ENCODE assay signal across 22 cellular contexts in genomic region chr7:92200791-92201190, GRCh38. TPM values are rescaled to one million over a fixed set of nuclear protein-coding genes. Genes with fewer than 3 reads are reported as not detected.
DNase-seq lines count a peak whose midpoint lies in the region; ATAC-seq and TF ChIP-seq lines count a peak whose summit lies in the region.
"Had no signal": no experiment of that assay in that cellular context is flagged by ENCODE, and none has a peak within 500 bp of the region (broad histone marks: within the 10 kb centered on the region; RNA-seq: fewer than 3 reads in every experiment).

No MANE protein-coding gene starts in this region.

- H3K4me2 ChIP-seq in SK-N-SH, result no peak overlapping the region
- H3K4me2 ChIP-seq: PC-9 had no signal

- H3K9me3 ChIP-seq in cardiac muscle cell (ENCODE audit: low read depth), result no peaks in the 10 kb centered on the region
- no peaks in the 10 kb centered on the region for H3K9me3 ChIP-seq in SK-N-SH
- H3K9me3 ChIP-seq: Caco-2, HAP-1 had no signal

- H3K27ac ChIP-seq in cardiac muscle cell, result peak overlapping the region; percentile 3
- no peak overlapping the region for H3K27ac ChIP-seq in SK-N-SH (ENCODE audit: low read depth in 2 of 2, low read length in 1 of 2)
- H3K27ac ChIP-seq: PC-9, RWPE1 had no signal

- H3K27me3 Mint-ChIP-seq in glutamatergic neuron (ENCODE audit: unreplicated experiment), result no peaks in the 10 kb centered on the region
- H3K27me3 Mint-ChIP-seq: B cell; CD4-positive, CD25-positive, alpha-beta regulatory T cell had no signal

- WGBS in SK-N-SH (ENCODE audit: low lambda C conversion rate), result 98% methylated on average over 1 of the region's 1 CpG

- H4K20me1 ChIP-seq in SK-N-SH (ENCODE audit: insufficient read depth), result no peaks in the 10 kb centered on the region

- H3K4me3 ChIP-seq in cardiac muscle cell (no peak overlapping the region), epithelial cell of proximal tubule (ENCODE audit: low read depth, low read length) (no peak overlapping the region), SK-N-SH (ENCODE audit: low read depth in 2 of 2, low read length in 1 of 2) (no peak overlapping the region)
- H3K4me3 ChIP-seq: HAP-1, PC-9 had no signal

- H3K36me3 Mint-ChIP-seq in glutamatergic neuron (ENCODE audit: unreplicated experiment), result peaks cover 9% of the 10 kb centered on the region

- no peaks in the 10 kb centered on the region for H3F3A ChIP-seq in SK-N-SH (replicated peaks; ENCODE audit: insufficient read depth)

- H3K4me1 Mint-ChIP-seq in glutamatergic neuron (ENCODE audit: low read depth, unreplicated experiment), result no peaks in the 10 kb centered on the region
- H3K4me1 Mint-ChIP-seq: B cell had no signal

- no peak for DNase-seq in cardiac muscle cell (ENCODE audit: low read depth in 1 of 2, low spot score in 1 of 2)
- DNase-seq in Right ventricle myocardium superior, result no peak
- peak; percentile 84 for DNase-seq in OCI-M1 (lab: John Stamatoyannopoulos, UW)
- no peak for DNase-seq in epithelial cell of proximal tubule (ENCODE audit: low read depth)
- DNase-seq in glutamatergic neuron, result no peak
- no peak for DNase-seq in SHP77 treated with DMSO at 0.1 percent for 48 hours (lab: John Stamatoyannopoulos, UW)
- DNase-seq in SK-N-SH, result no peak
- no peak for DNase-seq in omental fat pad (ENCODE audit: low spot score)
- DNase-seq: 8988T; CD4-positive, CD25-positive, alpha-beta regulatory T cell; GF-D8; NCI-H1105; NCI-H187; NCI-H2107; NCI-H510A treated with DMSO at 0.1 percent for 48 hours; NCI-H774; PC-9 had no signal

- CTCF ChIA-PET in SK-N-SH (lab: Yijun Ruan, JAX), result interaction anchor here (0.8 to 1.5 kb wide), 3 partner anchors 22 to 67 kb away, joined by 3 to 5 read pairs (median 3); partner anchors contain the start of genes ANKIB1, CYP51A1, KRIT1 and LRRD1

- H3K27me3 ChIP-seq in cardiac muscle cell (no peaks in the 10 kb centered on the region), SK-N-SH (ENCODE audit: insufficient read depth) (no peaks in the 10 kb centered on the region)

- H2AFZ ChIP-seq in SK-N-SH (ENCODE audit: low read depth), result no peak overlapping the region
- H2AFZ ChIP-seq: PC-9 had no signal

- H3K79me2 ChIP-seq in SK-N-SH (ENCODE audit: insufficient read depth), result peaks cover under 1% of the 10 kb centered on the region; the same call in 1 of the 2 replicates

- no peak for TF ChIP-seq EP300 in SK-N-SH (IDR thresholded peaks at IDR 0.05; ENCODE audit: borderline replicate concordance in 1 of 2, low read depth in 1 of 2, low read length in 1 of 2)

- no peak for TF ChIP-seq RAD21 in SK-N-SH (IDR thresholded peaks at IDR 0.05; ENCODE audit: low read length)

- peaks cover 13% of the 10 kb centered on the region for H3K36me3 ChIP-seq in cardiac muscle cell
- H3K36me3 ChIP-seq in SK-N-SH (replicated peaks in 1 of 2; ENCODE audit: control insufficient read depth in 1 of 2, insufficient read depth in 2 of 2, low read length in 1 of 2), result peaks cover 74 to 89% of the 10 kb centered on the region in 2 experiments

- no peaks in the 10 kb centered on the region for H3K9me2 ChIP-seq in SK-N-SH

- intact Hi-C loops in Right ventricle myocardium superior (cut with DNase I), result no loop called here

- H3K9ac ChIP-seq in SK-N-SH, result no peak overlapping the region

- no peak overlapping the region for H3K27ac Mint-ChIP-seq in glutamatergic neuron (ENCODE audit: unreplicated experiment)
- H3K27ac Mint-ChIP-seq: B cell; CD4-positive, CD25-positive, alpha-beta regulatory T cell had no signal

- H3K4me1 ChIP-seq in cardiac muscle cell (ENCODE audit: low read depth) (peaks cover 7% of the 10 kb centered on the region), SK-N-SH (ENCODE audit: control insufficient read depth in 1 of 2, insufficient read depth in 2 of 2, low read depth in 1 of 2, low read length in 1 of 2) (no peaks in the 10 kb centered on the region)
- H3K4me1 ChIP-seq: Caco-2, HAP-1 had no signal

- TF ChIP-seq CTCF in cardiac muscle cell (IDR thresholded peaks at IDR 0.05; ENCODE audit: low read depth, low read length) (no peak), epithelial cell of proximal tubule (conservative IDR thresholded peaks at IDR 0.05; ENCODE audit: low read depth, low read length) (peak; percentile 7), glutamatergic neuron (IDR thresholded peaks at IDR 0.05; ENCODE audit: partially characterized antibody, unreplicated experiment) (no peak), SK-N-SH (IDR thresholded peaks at IDR 0.05) (no peak), omental fat pad (IDR thresholded peaks at IDR 0.05) (no peak)

- ATAC-seq in Right ventricle myocardium superior (ENCODE audit: poor library complexity) (no peak), omental fat pad (ENCODE audit: low FRiP score) (no peak)

- H3K4me3 Mint-ChIP-seq in glutamatergic neuron (ENCODE audit: unreplicated experiment), result no peak overlapping the region
- H3K4me3 Mint-ChIP-seq: B cell; CD4-positive, CD25-positive, alpha-beta regulatory T cell had no signal

- POLR2A ChIA-PET in SK-N-SH (lab: Yijun Ruan, JAX), result no interaction called here

- no peaks in the 10 kb centered on the region for H3K9me3 Mint-ChIP-seq in glutamatergic neuron (ENCODE audit: unreplicated experiment)

TF ChIP-seq in SK-N-SH, 30 proteins besides CTCF, POLR2A, EP300 and RAD21:
- TF ChIP-seq MXI1 (IDR thresholded peaks at IDR 0.05; ENCODE audit: low read depth, low read length) (no peak), JUND (IDR thresholded peaks at IDR 0.05) (no peak), REST (IDR thresholded peaks at IDR 0.05; ENCODE audit: low read depth, low read length) (no peak), FOXM1 (IDR thresholded peaks at IDR 0.05; ENCODE audit: low read depth) (no peak), YY1 (IDR thresholded peaks at IDR 0.05; ENCODE audit: low read depth) (no peak), GABPA (IDR thresholded peaks at IDR 0.05; ENCODE audit: low read depth) (no peak), MAX (IDR thresholded peaks at IDR 0.05; ENCODE audit: low read depth) (no peak), TEAD4 (IDR thresholded peaks at IDR 0.05; ENCODE audit: borderline replicate concordance, insufficient read depth) (no peak), TAF1 (IDR thresholded peaks at IDR 0.05; ENCODE audit: borderline replicate concordance, low read depth, low read length) (no peak), TCF12 (IDR thresholded peaks at IDR 0.05) (no peak)

RNA-seq across cellular contexts. Expression of gene LRRD1, which starts 21.8 kb away (rescaled TPM):
- total RNA-seq in cardiac muscle cell (0.51 and 0.60 TPM in 2 replicates), Right ventricle myocardium superior (not detected), epithelial cell of proximal tubule (not detected in 2 replicates), glutamatergic neuron (ENCODE audit: unreplicated experiment) (0.15 TPM), omental fat pad (under 1 TPM in 2 of 4 donors, not detected in 2; 0.12 to 0.28 TPM)
- polyA plus RNA-seq in cardiac muscle cell (0.20 TPM in 1 of 2 replicates, not detected in the other), SK-N-SH (2012; rRNA removed) (0.03 TPM in 1 of 2 replicates, not detected in the other)
- 0.01 and 0.03 TPM in 2 replicates for polyA plus RNA-seq in SK-N-SH (2012; cell fraction: cytosol; rRNA removed)
- 0.14 and 0.23 TPM in 2 replicates for polyA plus RNA-seq in SK-N-SH (2012; cell fraction: nucleus; rRNA removed)
- total RNA-seq: Caco-2, PC-9, SK-MEL-5 had no signal

RNA-seq across cellular contexts. Expression of gene KRIT1, which starts 44.9 kb away (rescaled TPM):
- 34.5 and 73.4 TPM in 2 replicates for total RNA-seq in cardiac muscle cell
- 29.0 and 34.2 TPM in 2 replicates for polyA plus RNA-seq in cardiac muscle cell
- 26.4 TPM for total RNA-seq in Right ventricle myocardium superior
- 29.0 and 45.3 TPM in 2 replicates for total RNA-seq in epithelial cell of proximal tubule
- total RNA-seq in glutamatergic neuron (ENCODE audit: unreplicated experiment), result 37.8 TPM
- 38.5 and 53.3 TPM in 2 replicates for polyA plus RNA-seq in SK-N-SH (2012; rRNA removed)
- polyA plus RNA-seq in SK-N-SH (2012; cell fraction: cytosol; rRNA removed), result 41.6 and 42.8 TPM in 2 replicates
- polyA plus RNA-seq in SK-N-SH (2012; cell fraction: nucleus; rRNA removed), result 104 and 106 TPM in 2 replicates
- total RNA-seq in omental fat pad, result 10 to 100 TPM; 57.9 to 80.5 (median 62.0) TPM

RNA-seq across cellular contexts. Expression of gene ANKIB1, which starts 45.0 kb away (rescaled TPM):
- total RNA-seq in cardiac muscle cell, result 11.3 and 17.2 TPM in 2 replicates
- 5.6 and 6.3 TPM in 2 replicates for polyA plus RNA-seq in cardiac muscle cell
- total RNA-seq in Right ventricle myocardium superior, result 37.3 TPM
- total RNA-seq in epithelial cell of proximal tubule, result 20.9 and 27.3 TPM in 2 replicates
- total RNA-seq in glutamatergic neuron (ENCODE audit: unreplicated experiment), result 77.7 TPM
- polyA plus RNA-seq in SK-N-SH (2012; rRNA removed), result 24.6 and 32.5 TPM in 2 replicates
- 28.9 and 32.4 TPM in 2 replicates for polyA plus RNA-seq in SK-N-SH (2012; cell fraction: cytosol; rRNA removed)
- 46.2 and 84.4 TPM in 2 replicates for polyA plus RNA-seq in SK-N-SH (2012; cell fraction: nucleus; rRNA removed)
- total RNA-seq in omental fat pad, result 10 to 100 TPM; 30.6 to 55.2 (median 36.3) TPM
